2 cellular contexts compared by ENCODE assay signal in the genomic region with DNA sequence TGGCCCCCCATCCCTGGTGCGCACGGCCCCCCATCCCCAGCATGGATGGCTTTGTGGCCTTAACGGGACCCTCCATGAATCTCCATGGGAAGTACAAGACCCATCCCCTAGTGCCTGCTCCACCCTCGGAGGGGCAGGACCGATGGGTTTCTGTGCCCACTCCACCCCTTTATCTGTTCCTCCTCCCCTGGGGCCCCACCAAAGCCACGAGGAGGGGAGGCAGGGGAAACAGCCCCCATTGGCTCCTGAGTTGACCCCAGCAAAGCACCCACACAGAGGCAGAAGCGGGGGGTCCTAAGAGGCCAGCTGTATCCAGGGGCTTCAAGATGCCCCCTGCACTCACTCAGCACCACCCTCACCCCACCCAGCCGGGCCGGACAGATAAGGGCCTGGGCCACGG.
TF ChIP-seq lines count a peak whose summit lies in the region.

No MANE protein-coding gene starts in this region.

TF ChIP-seq in SK-N-SH, 30 proteins besides CTCF, POLR2A, EP300 and RAD21 (continued from another document):
- TF ChIP-seq, protein P1, sequence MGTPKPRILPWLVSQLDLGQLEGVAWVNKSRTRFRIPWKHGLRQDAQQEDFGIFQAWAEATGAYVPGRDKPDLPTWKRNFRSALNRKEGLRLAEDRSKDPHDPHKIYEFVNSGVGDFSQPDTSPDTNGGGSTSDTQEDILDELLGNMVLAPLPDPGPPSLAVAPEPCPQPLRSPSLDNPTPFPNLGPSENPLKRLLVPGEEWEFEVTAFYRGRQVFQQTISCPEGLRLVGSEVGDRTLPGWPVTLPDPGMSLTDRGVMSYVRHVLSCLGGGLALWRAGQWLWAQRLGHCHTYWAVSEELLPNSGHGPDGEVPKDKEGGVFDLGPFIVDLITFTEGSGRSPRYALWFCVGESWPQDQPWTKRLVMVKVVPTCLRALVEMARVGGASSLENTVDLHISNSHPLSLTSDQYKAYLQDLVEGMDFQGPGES (IDR thresholded peaks at IDR 0.05; ENCODE audit: low read depth, low read length), result no peak
- TF ChIP-seq, protein P2, sequence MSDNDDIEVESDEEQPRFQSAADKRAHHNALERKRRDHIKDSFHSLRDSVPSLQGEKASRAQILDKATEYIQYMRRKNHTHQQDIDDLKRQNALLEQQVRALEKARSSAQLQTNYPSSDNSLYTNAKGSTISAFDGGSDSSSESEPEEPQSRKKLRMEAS (IDR thresholded peaks at IDR 0.05; ENCODE audit: low read depth), result no peak
- no peak for TF ChIP-seq GATA2 (CRISPR knock-in tag; IDR thresholded peaks at IDR 0.05)
- TF ChIP-seq ELF1 (IDR thresholded peaks at IDR 0.05), result no peak
- TF ChIP-seq, protein P3, sequence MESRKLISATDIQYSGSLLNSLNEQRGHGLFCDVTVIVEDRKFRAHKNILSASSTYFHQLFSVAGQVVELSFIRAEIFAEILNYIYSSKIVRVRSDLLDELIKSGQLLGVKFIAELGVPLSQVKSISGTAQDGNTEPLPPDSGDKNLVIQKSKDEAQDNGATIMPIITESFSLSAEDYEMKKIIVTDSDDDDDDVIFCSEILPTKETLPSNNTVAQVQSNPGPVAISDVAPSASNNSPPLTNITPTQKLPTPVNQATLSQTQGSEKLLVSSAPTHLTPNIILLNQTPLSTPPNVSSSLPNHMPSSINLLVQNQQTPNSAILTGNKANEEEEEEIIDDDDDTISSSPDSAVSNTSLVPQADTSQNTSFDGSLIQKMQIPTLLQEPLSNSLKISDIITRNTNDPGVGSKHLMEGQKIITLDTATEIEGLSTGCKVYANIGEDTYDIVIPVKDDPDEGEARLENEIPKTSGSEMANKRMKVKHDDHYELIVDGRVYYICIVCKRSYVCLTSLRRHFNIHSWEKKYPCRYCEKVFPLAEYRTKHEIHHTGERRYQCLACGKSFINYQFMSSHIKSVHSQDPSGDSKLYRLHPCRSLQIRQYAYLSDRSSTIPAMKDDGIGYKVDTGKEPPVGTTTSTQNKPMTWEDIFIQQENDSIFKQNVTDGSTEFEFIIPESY (IDR thresholded peaks at IDR 0.05; ENCODE audit: borderline replicate concordance, low read depth), result no peak
- TF ChIP-seq NFIC (IDR thresholded peaks at IDR 0.05; ENCODE audit: borderline replicate concordance), result no peak
- TF ChIP-seq RFX5 (IDR thresholded peaks at IDR 0.05; ENCODE audit: low read length), result no peak
- TF ChIP-seq POLR2AphosphoS5 (IDR thresholded peaks at IDR 0.05; ENCODE audit: low read depth, low read length), result no peak
- no peak for TF ChIP-seq SMC3 (IDR thresholded peaks at IDR 0.05; ENCODE audit: low read depth, low read length)
- TF ChIP-seq NRF1 (IDR thresholded peaks at IDR 0.05; ENCODE audit: low read depth, low read length), result no peak
- TF ChIP-seq RCOR1 (IDR thresholded peaks at IDR 0.05; ENCODE audit: low read length), result no peak

TF ChIP-seq in SK-N-SH treated with all-trans-retinoic acid at 6 μM for 48 hours, 23 proteins besides CTCF, POLR2A, EP300 and RAD21:
- TF ChIP-seq, protein P4, sequence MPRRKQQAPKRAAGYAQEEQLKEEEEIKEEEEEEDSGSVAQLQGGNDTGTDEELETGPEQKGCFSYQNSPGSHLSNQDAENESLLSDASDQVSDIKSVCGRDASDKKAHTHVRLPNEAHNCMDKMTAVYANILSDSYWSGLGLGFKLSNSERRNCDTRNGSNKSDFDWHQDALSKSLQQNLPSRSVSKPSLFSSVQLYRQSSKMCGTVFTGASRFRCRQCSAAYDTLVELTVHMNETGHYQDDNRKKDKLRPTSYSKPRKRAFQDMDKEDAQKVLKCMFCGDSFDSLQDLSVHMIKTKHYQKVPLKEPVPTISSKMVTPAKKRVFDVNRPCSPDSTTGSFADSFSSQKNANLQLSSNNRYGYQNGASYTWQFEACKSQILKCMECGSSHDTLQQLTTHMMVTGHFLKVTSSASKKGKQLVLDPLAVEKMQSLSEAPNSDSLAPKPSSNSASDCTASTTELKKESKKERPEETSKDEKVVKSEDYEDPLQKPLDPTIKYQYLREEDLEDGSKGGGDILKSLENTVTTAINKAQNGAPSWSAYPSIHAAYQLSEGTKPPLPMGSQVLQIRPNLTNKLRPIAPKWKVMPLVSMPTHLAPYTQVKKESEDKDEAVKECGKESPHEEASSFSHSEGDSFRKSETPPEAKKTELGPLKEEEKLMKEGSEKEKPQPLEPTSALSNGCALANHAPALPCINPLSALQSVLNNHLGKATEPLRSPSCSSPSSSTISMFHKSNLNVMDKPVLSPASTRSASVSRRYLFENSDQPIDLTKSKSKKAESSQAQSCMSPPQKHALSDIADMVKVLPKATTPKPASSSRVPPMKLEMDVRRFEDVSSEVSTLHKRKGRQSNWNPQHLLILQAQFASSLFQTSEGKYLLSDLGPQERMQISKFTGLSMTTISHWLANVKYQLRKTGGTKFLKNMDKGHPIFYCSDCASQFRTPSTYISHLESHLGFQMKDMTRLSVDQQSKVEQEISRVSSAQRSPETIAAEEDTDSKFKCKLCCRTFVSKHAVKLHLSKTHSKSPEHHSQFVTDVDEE (CRISPR knock-in tag; IDR thresholded peaks at IDR 0.05), result no peak
- no peak for TF ChIP-seq BACH2 (CRISPR knock-in tag; IDR thresholded peaks at IDR 0.05; ENCODE audit: borderline replicate concordance)
- TF ChIP-seq ZNF70 (CRISPR knock-in tag; IDR thresholded peaks at IDR 0.05), result no peak
- no peak for TF ChIP-seq SNAI2 (CRISPR knock-in tag; IDR thresholded peaks at IDR 0.05)
- TF ChIP-seq, protein P5, sequence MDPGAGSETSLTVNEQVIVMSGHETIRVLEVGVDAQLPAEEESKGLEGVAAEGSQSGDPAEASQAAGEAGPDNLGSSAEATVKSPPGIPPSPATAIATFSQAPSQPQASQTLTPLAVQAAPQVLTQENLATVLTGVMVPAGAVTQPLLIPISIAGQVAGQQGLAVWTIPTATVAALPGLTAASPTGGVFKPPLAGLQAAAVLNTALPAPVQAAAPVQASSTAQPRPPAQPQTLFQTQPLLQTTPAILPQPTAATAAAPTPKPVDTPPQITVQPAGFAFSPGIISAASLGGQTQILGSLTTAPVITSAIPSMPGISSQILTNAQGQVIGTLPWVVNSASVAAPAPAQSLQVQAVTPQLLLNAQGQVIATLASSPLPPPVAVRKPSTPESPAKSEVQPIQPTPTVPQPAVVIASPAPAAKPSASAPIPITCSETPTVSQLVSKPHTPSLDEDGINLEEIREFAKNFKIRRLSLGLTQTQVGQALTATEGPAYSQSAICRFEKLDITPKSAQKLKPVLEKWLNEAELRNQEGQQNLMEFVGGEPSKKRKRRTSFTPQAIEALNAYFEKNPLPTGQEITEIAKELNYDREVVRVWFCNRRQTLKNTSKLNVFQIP (CRISPR knock-in tag; IDR thresholded peaks at IDR 0.05; ENCODE audit: borderline replicate concordance, low read depth), result no peak
- TF ChIP-seq ESRRG (CRISPR knock-in tag; IDR thresholded peaks at IDR 0.05), result no peak
- TF ChIP-seq ZFP30 (CRISPR knock-in tag; IDR thresholded peaks at IDR 0.05), result no peak
- no peak for TF ChIP-seq TCF4 (CRISPR knock-in tag; IDR thresholded peaks at IDR 0.05; ENCODE audit: borderline replicate concordance)
- TF ChIP-seq OSR1 (CRISPR knock-in tag; IDR thresholded peaks at IDR 0.05), result no peak
- no peak for TF ChIP-seq ISL1 (CRISPR knock-in tag; IDR thresholded peaks at IDR 0.05)
- TF ChIP-seq, protein P6, sequence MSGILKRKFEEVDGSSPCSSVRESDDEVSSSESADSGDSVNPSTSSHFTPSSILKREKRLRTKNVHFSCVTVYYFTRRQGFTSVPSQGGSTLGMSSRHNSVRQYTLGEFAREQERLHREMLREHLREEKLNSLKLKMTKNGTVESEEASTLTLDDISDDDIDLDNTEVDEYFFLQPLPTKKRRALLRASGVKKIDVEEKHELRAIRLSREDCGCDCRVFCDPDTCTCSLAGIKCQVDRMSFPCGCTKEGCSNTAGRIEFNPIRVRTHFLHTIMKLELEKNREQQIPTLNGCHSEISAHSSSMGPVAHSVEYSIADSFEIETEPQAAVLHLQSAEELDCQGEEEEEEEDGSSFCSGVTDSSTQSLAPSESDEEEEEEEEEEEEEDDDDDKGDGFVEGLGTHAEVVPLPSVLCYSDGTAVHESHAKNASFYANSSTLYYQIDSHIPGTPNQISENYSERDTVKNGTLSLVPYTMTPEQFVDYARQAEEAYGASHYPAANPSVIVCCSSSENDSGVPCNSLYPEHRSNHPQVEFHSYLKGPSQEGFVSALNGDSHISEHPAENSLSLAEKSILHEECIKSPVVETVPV (CRISPR knock-in tag; IDR thresholded peaks at IDR 0.05), result no peak
- no peak for TF ChIP-seq CSDC2 (CRISPR knock-in tag; IDR thresholded peaks at IDR 0.05)
- TF ChIP-seq RARB (CRISPR knock-in tag; IDR thresholded peaks at IDR 0.05), result no peak
- TF ChIP-seq ARNTL (CRISPR knock-in tag; IDR thresholded peaks at IDR 0.05; ENCODE audit: borderline replicate concordance, low read depth), result no peak
- no peak for TF ChIP-seq PPARA (CRISPR knock-in tag; IDR thresholded peaks at IDR 0.05; ENCODE audit: borderline replicate concordance)
- no peak for TF ChIP-seq ZNF8 (CRISPR knock-in tag; IDR thresholded peaks at IDR 0.05)
- TF ChIP-seq, protein P7, sequence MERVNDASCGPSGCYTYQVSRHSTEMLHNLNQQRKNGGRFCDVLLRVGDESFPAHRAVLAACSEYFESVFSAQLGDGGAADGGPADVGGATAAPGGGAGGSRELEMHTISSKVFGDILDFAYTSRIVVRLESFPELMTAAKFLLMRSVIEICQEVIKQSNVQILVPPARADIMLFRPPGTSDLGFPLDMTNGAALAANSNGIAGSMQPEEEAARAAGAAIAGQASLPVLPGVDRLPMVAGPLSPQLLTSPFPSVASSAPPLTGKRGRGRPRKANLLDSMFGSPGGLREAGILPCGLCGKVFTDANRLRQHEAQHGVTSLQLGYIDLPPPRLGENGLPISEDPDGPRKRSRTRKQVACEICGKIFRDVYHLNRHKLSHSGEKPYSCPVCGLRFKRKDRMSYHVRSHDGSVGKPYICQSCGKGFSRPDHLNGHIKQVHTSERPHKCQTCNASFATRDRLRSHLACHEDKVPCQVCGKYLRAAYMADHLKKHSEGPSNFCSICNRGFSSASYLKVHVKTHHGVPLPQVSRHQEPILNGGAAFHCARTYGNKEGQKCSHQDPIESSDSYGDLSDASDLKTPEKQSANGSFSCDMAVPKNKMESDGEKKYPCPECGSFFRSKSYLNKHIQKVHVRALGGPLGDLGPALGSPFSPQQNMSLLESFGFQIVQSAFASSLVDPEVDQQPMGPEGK (CRISPR knock-in tag; IDR thresholded peaks at IDR 0.05; ENCODE audit: borderline replicate concordance), result no peak
